In the genomic region with DNA sequence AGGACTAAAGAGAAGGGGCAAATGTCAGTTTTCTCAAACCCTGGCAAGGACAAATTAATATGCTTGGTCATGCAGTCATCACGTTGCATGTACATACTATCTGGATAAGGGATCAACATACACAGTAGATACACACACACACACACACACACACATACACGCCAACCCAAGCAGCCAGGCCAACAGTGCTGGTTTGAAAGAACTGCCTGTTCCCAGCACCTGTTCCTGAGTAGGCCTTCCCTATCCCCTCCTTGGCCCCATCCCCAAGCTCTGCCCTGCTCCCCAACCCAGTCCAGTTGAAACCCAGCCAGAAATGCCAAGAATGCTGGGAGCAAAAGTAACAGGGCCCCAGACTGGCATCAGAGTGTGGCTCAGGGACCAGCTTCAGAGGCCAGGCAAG, we compare ENCODE assay signal across 18 cellular contexts. TPM values are rescaled to one million over a fixed set of nuclear protein-coding genes. Genes with fewer than 3 reads are reported as not detected.
DNase-seq lines count a peak whose midpoint lies in the region; ATAC-seq and TF ChIP-seq lines count a peak whose summit lies in the region.
"Had no signal": no experiment of that assay in that cellular context is flagged by ENCODE, and none has a peak within 500 bp of the region (broad histone marks: within the 10 kb centered on the region; RNA-seq: fewer than 3 reads in every experiment).

No MANE protein-coding gene starts in this region.

- H3K9me3 ChIP-seq in HEK293 (ENCODE audit: control insufficient read depth, insufficient read depth, low read depth, low read length): no peaks in the 10 kb centered on the region
- no peaks in the 10 kb centered on the region for H3K9me3 ChIP-seq in esophagus squamous epithelium
- H3K9me3 ChIP-seq in spleen: no peaks in the 10 kb centered on the region
- H3K9me3 ChIP-seq: A549, upper lobe of right lung had no signal

- POLR2A ChIA-PET in HEK293 (lab: Yijun Ruan, JAX): no interaction called here

- CTCF ChIA-PET in HEK293 (lab: Yijun Ruan, JAX): interaction anchor here (0.5 to 0.6 kb wide), 2 partner anchors 255 to 1123 kb away, joined by 3 to 4 read pairs; no protein-coding TSS in a partner anchor

- H3K36me3 ChIP-seq in HEK293 (ENCODE audit: control insufficient read depth in 2 of 2, insufficient read depth in 1 of 2, low read length in 2 of 2) (no peaks in the 10 kb centered on the region), esophagus squamous epithelium (no peaks in the 10 kb centered on the region), spleen (no peaks in the 10 kb centered on the region)
- H3K36me3 ChIP-seq: upper lobe of right lung had no signal

- intact Hi-C loops in esophagus squamous epithelium (cut with DNase I) (no loop called here), spleen (cut with DNase I; ENCODE audit: low total_unique reads) (no loop called here)

- ATAC-seq in HG03460 (IDR thresholded peaks at IDR 0.05; ENCODE audit: unreplicated experiment) (no peak), HG03565 (IDR thresholded peaks at IDR 0.05; ENCODE audit: unreplicated experiment) (no peak)
- ATAC-seq: A549, upper lobe of right lung had no signal

- no peak overlapping the region for H3K27ac ChIP-seq in HEK293 (ENCODE audit: extremely low read depth, low read depth, low read length)
- peak overlapping the region; percentile 37 to 87 (median 81) for H3K27ac ChIP-seq in esophagus squamous epithelium
- H3K27ac ChIP-seq in spleen: no peak overlapping the region
- H3K27ac ChIP-seq: A549, hepatocyte, upper lobe of right lung had no signal

- TF ChIP-seq CTCF in HEK293 (tag by site-specific recombination; IDR thresholded peaks at IDR 0.05) (no peak), esophagus squamous epithelium (IDR thresholded peaks at IDR 0.05) (no peak), spleen (IDR thresholded peaks at IDR 0.05 in 8 of 11, conservative IDR thresholded peaks at IDR 0.05 in 3 of 11) (no peak)

- TF ChIP-seq POLR2A in esophagus squamous epithelium (IDR thresholded peaks at IDR 0.05) (no peak), spleen (IDR thresholded peaks at IDR 0.05) (no peak)

- H3K4me3 ChIP-seq in HEK293 (ENCODE audit: low read depth, low read length) (no peak overlapping the region), esophagus squamous epithelium (peak overlapping the region in 2 of 4 donors; percentile 24 to 65), spleen (no peak overlapping the region)
- H3K4me3 ChIP-seq: A549, hepatocyte, upper lobe of right lung had no signal

- no peaks in the 10 kb centered on the region; the same call in 1 of the 2 replicates for H3K4me1 ChIP-seq in HEK293 (ENCODE audit: control insufficient read depth, insufficient read depth, low read length)
- H3K4me1 ChIP-seq in esophagus squamous epithelium: peaks cover under 1 to 41% (median 11%) of the 10 kb centered on the region in 3 donors
- H3K4me1 ChIP-seq in spleen: peaks cover 2 to 39% (median 19%) of the 10 kb centered on the region in 6 donors

- WGBS in esophagus squamous epithelium, 2 donors: 50% methylated on average over 2 of the region's 2 CpGs; no CpG with 5 or more reads in 1 of the 2 donors
- WGBS in spleen, 5 donors: 69 to 84% (median 73%) methylated on average over 2 of the region's 2 CpGs

- H3K27me3 ChIP-seq in esophagus squamous epithelium (peaks cover 0 to 28% (median 1%) of the 10 kb centered on the region in 4 donors), spleen (replicated peaks in 1 of 7) (peaks cover 0 to 14% (median 0%) of the 10 kb centered on the region in 7 donors)

- DNase-seq in esophagus squamous epithelium (lab: John Stamatoyannopoulos, UW): no peak
- DNase-seq in midbrain (lab: John Stamatoyannopoulos, UW): peak; percentile 40
- DNase-seq in spleen: peak; percentile 18
- no peak for DNase-seq in activated naive CD4-positive, alpha-beta T cell treated with Interleukin-2 at 50 U/mL for 16 hours
- no peak for DNase-seq in NCI-H510A (lab: John Stamatoyannopoulos, UW)
- DNase-seq: activated CD4-positive, alpha-beta T cell treated with anti-CD3 and anti-CD28 coated beads, Interleukin-2, amount 10 ng/mL, durations not matched to agents 24 days and 14 days; activated CD8-positive, alpha-beta memory T cell treated with anti-CD3 and anti-CD28 coated beads, Interleukin-2, amount 50 U/mL, for 4 hours; activated naive CD4-positive, alpha-beta T cell; islet precursor cell; KG1; NCI-H1417 treated with DMSO at 0.1 percent for 48 hours; NCI-H774; upper lobe of right lung had no signal

TF ChIP-seq in HEK293, 187 proteins besides CTCF, POLR2A, EP300 and RAD21:
- TF ChIP-seq, protein P1, sequence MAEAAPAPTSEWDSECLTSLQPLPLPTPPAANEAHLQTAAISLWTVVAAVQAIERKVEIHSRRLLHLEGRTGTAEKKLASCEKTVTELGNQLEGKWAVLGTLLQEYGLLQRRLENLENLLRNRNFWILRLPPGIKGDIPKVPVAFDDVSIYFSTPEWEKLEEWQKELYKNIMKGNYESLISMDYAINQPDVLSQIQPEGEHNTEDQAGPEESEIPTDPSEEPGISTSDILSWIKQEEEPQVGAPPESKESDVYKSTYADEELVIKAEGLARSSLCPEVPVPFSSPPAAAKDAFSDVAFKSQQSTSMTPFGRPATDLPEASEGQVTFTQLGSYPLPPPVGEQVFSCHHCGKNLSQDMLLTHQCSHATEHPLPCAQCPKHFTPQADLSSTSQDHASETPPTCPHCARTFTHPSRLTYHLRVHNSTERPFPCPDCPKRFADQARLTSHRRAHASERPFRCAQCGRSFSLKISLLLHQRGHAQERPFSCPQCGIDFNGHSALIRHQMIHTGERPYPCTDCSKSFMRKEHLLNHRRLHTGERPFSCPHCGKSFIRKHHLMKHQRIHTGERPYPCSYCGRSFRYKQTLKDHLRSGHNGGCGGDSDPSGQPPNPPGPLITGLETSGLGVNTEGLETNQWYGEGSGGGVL (tag by site-specific recombination; IDR thresholded peaks at IDR 0.05): 0 out of 2 replicates have a peak, but pooled peaks have one; percentile 11
- TF ChIP-seq, protein P2, sequence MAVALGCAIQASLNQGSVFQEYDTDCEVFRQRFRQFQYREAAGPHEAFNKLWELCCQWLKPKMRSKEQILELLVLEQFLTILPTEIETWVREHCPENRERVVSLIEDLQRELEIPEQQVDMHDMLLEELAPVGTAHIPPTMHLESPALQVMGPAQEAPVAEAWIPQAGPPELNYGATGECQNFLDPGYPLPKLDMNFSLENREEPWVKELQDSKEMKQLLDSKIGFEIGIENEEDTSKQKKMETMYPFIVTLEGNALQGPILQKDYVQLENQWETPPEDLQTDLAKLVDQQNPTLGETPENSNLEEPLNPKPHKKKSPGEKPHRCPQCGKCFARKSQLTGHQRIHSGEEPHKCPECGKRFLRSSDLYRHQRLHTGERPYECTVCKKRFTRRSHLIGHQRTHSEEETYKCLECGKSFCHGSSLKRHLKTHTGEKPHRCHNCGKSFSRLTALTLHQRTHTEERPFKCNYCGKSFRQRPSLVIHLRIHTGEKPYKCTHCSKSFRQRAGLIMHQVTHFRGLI (tag by site-specific recombination; IDR thresholded peaks at IDR 0.05): no peak
- TF ChIP-seq, protein P3, sequence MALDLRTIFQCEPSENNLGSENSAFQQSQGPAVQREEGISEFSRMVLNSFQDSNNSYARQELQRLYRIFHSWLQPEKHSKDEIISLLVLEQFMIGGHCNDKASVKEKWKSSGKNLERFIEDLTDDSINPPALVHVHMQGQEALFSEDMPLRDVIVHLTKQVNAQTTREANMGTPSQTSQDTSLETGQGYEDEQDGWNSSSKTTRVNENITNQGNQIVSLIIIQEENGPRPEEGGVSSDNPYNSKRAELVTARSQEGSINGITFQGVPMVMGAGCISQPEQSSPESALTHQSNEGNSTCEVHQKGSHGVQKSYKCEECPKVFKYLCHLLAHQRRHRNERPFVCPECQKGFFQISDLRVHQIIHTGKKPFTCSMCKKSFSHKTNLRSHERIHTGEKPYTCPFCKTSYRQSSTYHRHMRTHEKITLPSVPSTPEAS (tag by site-specific recombination; IDR thresholded peaks at IDR 0.05): peak; percentile 55

RNA-seq across cellular contexts. Expression of a gene that starts 4.4 kb away (rescaled TPM):
- total RNA-seq in esophagus squamous epithelium (10 to 100 TPM in 2 of 4 donors, 1 to 10 TPM in 2; 1.1 to 26.3 (median 10.5) TPM), spleen (10 to 100 TPM; 13.8 to 93.2 (median 24.7) TPM)
- 10 to 100 TPM in 1 of 3 donors, 1 to 10 TPM in 2; 4.4 to 18.0 (median 8.6) TPM for polyA plus RNA-seq in spleen

RNA-seq across cellular contexts. Expression of a gene that starts 12.6 kb away (rescaled TPM):
- total RNA-seq in esophagus squamous epithelium (100 to 1,000 TPM; 117 to 211 (median 178) TPM), spleen (100 to 1,000 TPM; 113 to 228 (median 141) TPM)
- polyA plus RNA-seq in spleen: 100 to 1,000 TPM; 278 to 304 (median 282) TPM

RNA-seq across cellular contexts. Expression of a gene that starts 16.9 kb away (rescaled TPM):
- 10 to 100 TPM in 1 of 4 donors, 1 to 10 TPM in 3; 1.3 to 13.5 (median 4.1) TPM for total RNA-seq in esophagus squamous epithelium
- 10 to 100 TPM in 5 of 7 donors, 1 to 10 TPM in 2; 7.4 to 17.4 (median 15.5) TPM for total RNA-seq in spleen
- polyA plus RNA-seq in spleen: 10 to 100 TPM in 1 of 3 donors, 1 to 10 TPM in 2; 4.7 to 12.1 (median 9.9) TPM

RNA-seq across cellular contexts. Expression of a gene that starts 25.5 kb away (rescaled TPM):
- 100 to 1,000 TPM; 144 to 349 (median 264) TPM for total RNA-seq in esophagus squamous epithelium
- total RNA-seq in spleen: 100 to 1,000 TPM; 440 to 750 (median 627) TPM
- polyA plus RNA-seq in spleen: 100 to 1,000 TPM; 395 to 693 (median 509) TPM

RNA-seq across cellular contexts. Expression of a gene that starts 39.6 kb away (rescaled TPM):
- total RNA-seq in esophagus squamous epithelium (1 to 10 TPM in 3 of 4 donors, under 1 TPM in 1; 0.19 to 1.9 (median 1.5) TPM), spleen (10 to 100 TPM in 5 of 7 donors, 1 to 10 TPM in 2; 6.1 to 14.5 (median 10.7) TPM)
- polyA plus RNA-seq in spleen: 1 to 10 TPM; 3.5 to 5.5 (median 4.0) TPM

Comparison
In these comparisons a context has a peak if more than half of its experiments do, and no peak if none do; other contexts are left out.
1. H3K27ac ChIP-seq: peak in esophagus squamous epithelium (4 of 4); none in HEK293 (single experiment) and spleen (0 of 8).
2. DNase-seq: peak in midbrain (single experiment) and spleen (single experiment); none in esophagus squamous epithelium (single experiment), activated naive CD4-positive, alpha-beta T cell treated with Interleukin-2 at 50 U/mL for 16 hours (single experiment) and NCI-H510A (single experiment).